Comparison of ENCODE assay signal across 8 cellular contexts in genomic region chr6:156953478-156954146, GRCh38.
A peak's percentile ranks its signal among the peaks of the same experiment; 100 is the strongest.
DNase-seq lines count a peak whose midpoint lies in the region; TF ChIP-seq lines count a peak whose summit lies in the region.

No MANE protein-coding gene starts in this region.

- DNase-seq in SIG-M5 treated with dmso at 0.1 percent for 504 hours (lab: John Stamatoyannopoulos, UW; ENCODE audit: unreplicated experiment) (peak; percentile 17), SIG-M5 (lab: John Stamatoyannopoulos, UW) (no peak), SK-N-SH (peak; percentile 89), esophagus muscularis mucosa (ENCODE audit: extremely low spot score) (no peak), nephron progenitor cell (peak; percentile 59), spleen (no peak), NCI-H1694 treated with DMSO at 0.1 percent for 48 hours (lab: John Stamatoyannopoulos, UW) (no peak)

- no peaks in the 10 kb centered on the region for H3K9me3 ChIP-seq in SK-N-SH
- no peaks in the 10 kb centered on the region for H3K9me3 ChIP-seq in esophagus muscularis mucosa
- H3K9me3 ChIP-seq in spleen = no peaks in the 10 kb centered on the region

- H3K9me3 Mint-ChIP-seq in nephron progenitor cell = peaks cover 3% of the 10 kb centered on the region

- H3K27ac Mint-ChIP-seq in nephron progenitor cell = peak overlapping the region; percentile 99

- TF ChIP-seq CTCF in SK-N-SH (IDR thresholded peaks at IDR 0.05) (peak; percentile 38), esophagus muscularis mucosa (IDR thresholded peaks at IDR 0.05) (peak; percentile 44 to 60 (median 57)), nephron progenitor cell (IDR thresholded peaks at IDR 0.05) (no peak), spleen (IDR thresholded peaks at IDR 0.05 in 8 of 11, conservative IDR thresholded peaks at IDR 0.05 in 3 of 11) (peak in 5 of 11 experiments; percentile 17 to 40 (median 30))

- peak overlapping the region; percentile 88 to 90 for H3K27ac ChIP-seq in SK-N-SH (ENCODE audit: low read depth in 2 of 2, low read length in 1 of 2)
- peak overlapping the region in 3 of 4 donors; percentile 2 to 34 (median 20) for H3K27ac ChIP-seq in esophagus muscularis mucosa (replicated peaks in 1 of 4)
- H3K27ac ChIP-seq in spleen = peak overlapping the region in 2 of 8 donors; percentile 19 to 33

- H3K36me3 ChIP-seq in SK-N-SH (replicated peaks in 1 of 2; ENCODE audit: control insufficient read depth in 1 of 2, insufficient read depth in 2 of 2, low read length in 1 of 2) (no peaks in the 10 kb centered on the region), esophagus muscularis mucosa (no peaks in the 10 kb centered on the region), spleen (no peaks in the 10 kb centered on the region)

- intact Hi-C loops in esophagus muscularis mucosa (cut with DNase I) (loop anchor here (10.0 kb wide), 2 partner anchors 169 to 389 kb away; no protein-coding TSS in a partner anchor), spleen (cut with DNase I; ENCODE audit: low total_unique reads) (no loop called here)

- no peaks in the 10 kb centered on the region for H3K27me3 ChIP-seq in SK-N-SH (ENCODE audit: insufficient read depth)
- no peaks in the 10 kb centered on the region for H3K27me3 ChIP-seq in esophagus muscularis mucosa
- no peaks in the 10 kb centered on the region for H3K27me3 ChIP-seq in spleen (replicated peaks in 1 of 7)

- H3K36me3 Mint-ChIP-seq in nephron progenitor cell (ENCODE audit: low read depth) = peaks cover 12% of the 10 kb centered on the region

- TF ChIP-seq RAD21 in Ishikawa (IDR thresholded peaks at IDR 0.05; ENCODE audit: low read depth) (peak; percentile 33; the same call in 1 of the 2 replicates), SK-N-SH (IDR thresholded peaks at IDR 0.05; ENCODE audit: low read length) (peak; percentile 68)

- peaks cover 69% of the 10 kb centered on the region for H3K4me1 Mint-ChIP-seq in nephron progenitor cell

- TF ChIP-seq EP300 in Ishikawa (IDR thresholded peaks at IDR 0.05; ENCODE audit: borderline replicate concordance) = no peak
- TF ChIP-seq EP300 in SK-N-SH (IDR thresholded peaks at IDR 0.05; ENCODE audit: borderline replicate concordance in 1 of 2, low read depth in 1 of 2, low read length in 1 of 2) = no peak
- TF ChIP-seq EP300 in esophagus muscularis mucosa (IDR thresholded peaks at IDR 0.05) = no peak

- H3K9ac ChIP-seq in SK-N-SH = peak overlapping the region; percentile 67; the same call in 1 of the 2 replicates

- H4K20me1 ChIP-seq in SK-N-SH (ENCODE audit: insufficient read depth) = peaks cover 18% of the 10 kb centered on the region

- peak overlapping the region; percentile 78 for H3K4me3 Mint-ChIP-seq in nephron progenitor cell

- H3F3A ChIP-seq in SK-N-SH (replicated peaks; ENCODE audit: insufficient read depth) = peaks cover 31% of the 10 kb centered on the region

- peak overlapping the region; percentile 69 for H2AFZ ChIP-seq in SK-N-SH (ENCODE audit: low read depth)

- H3K4me2 ChIP-seq in SK-N-SH = peak overlapping the region; percentile 81

- no peaks in the 10 kb centered on the region for H3K9me2 ChIP-seq in SK-N-SH

- H3K4me1 ChIP-seq in SK-N-SH (ENCODE audit: control insufficient read depth in 1 of 2, insufficient read depth in 2 of 2, low read depth in 1 of 2, low read length in 1 of 2) (peaks cover 32 to 35% of the 10 kb centered on the region in 2 experiments; a peak in 3 of 4 replicates), esophagus muscularis mucosa (peaks cover 63 to 88% (median 80%) of the 10 kb centered on the region in 4 donors), spleen (peaks cover 29 to 98% (median 68%) of the 10 kb centered on the region in 6 donors)

- H3K79me2 ChIP-seq in SK-N-SH (ENCODE audit: insufficient read depth) = peaks cover 94% of the 10 kb centered on the region

- TF ChIP-seq POLR2A in esophagus muscularis mucosa (IDR thresholded peaks at IDR 0.05; ENCODE audit: low read depth) (no peak), spleen (IDR thresholded peaks at IDR 0.05) (no peak)

- H3K4me3 ChIP-seq in SK-N-SH (ENCODE audit: low read depth in 2 of 2, low read length in 1 of 2) = peak overlapping the region; percentile 35 to 55; a peak in 3 of 4 replicates
- peak overlapping the region in 1 of 4 donors; percentile 11 for H3K4me3 ChIP-seq in esophagus muscularis mucosa
- H3K4me3 ChIP-seq in spleen = no peak overlapping the region

- POLR2A ChIA-PET in SK-N-SH (lab: Yijun Ruan, JAX) = no interaction called here

- no peaks in the 10 kb centered on the region for H3K27me3 Mint-ChIP-seq in nephron progenitor cell (ENCODE audit: low read depth, poor library complexity)

- CTCF ChIA-PET in SK-N-SH (lab: Yijun Ruan, JAX) = interaction anchor here (0.6 to 3.9 kb wide), 8 partner anchors 11 to 715 kb away, joined by 3 to 21 read pairs (median 4); no protein-coding TSS in a partner anchor

- WGBS in SK-N-SH (ENCODE audit: low lambda C conversion rate) = 4% methylated on average over 7 of the region's 7 CpGs
- WGBS in esophagus muscularis mucosa = 22% methylated on average over 7 of the region's 7 CpGs
- 31 to 55% (median 46%) methylated on average over 7 of the region's 7 CpGs for WGBS in spleen, 5 donors

TF ChIP-seq in Ishikawa, 13 proteins besides CTCF, POLR2A, EP300 and RAD21:
- TF ChIP-seq YY1 (IDR thresholded peaks at IDR 0.05; ENCODE audit: low read depth) (peak; percentile 71), TEAD4 (IDR thresholded peaks at IDR 0.05) (peak; percentile 48; the same call in 1 of the 2 replicates), REST (IDR thresholded peaks at IDR 0.05; ENCODE audit: low read depth) (no peak)

TF ChIP-seq in SK-N-SH, 30 proteins besides CTCF, POLR2A, EP300 and RAD21 (continues in another document):
- TF ChIP-seq, protein P1, sequence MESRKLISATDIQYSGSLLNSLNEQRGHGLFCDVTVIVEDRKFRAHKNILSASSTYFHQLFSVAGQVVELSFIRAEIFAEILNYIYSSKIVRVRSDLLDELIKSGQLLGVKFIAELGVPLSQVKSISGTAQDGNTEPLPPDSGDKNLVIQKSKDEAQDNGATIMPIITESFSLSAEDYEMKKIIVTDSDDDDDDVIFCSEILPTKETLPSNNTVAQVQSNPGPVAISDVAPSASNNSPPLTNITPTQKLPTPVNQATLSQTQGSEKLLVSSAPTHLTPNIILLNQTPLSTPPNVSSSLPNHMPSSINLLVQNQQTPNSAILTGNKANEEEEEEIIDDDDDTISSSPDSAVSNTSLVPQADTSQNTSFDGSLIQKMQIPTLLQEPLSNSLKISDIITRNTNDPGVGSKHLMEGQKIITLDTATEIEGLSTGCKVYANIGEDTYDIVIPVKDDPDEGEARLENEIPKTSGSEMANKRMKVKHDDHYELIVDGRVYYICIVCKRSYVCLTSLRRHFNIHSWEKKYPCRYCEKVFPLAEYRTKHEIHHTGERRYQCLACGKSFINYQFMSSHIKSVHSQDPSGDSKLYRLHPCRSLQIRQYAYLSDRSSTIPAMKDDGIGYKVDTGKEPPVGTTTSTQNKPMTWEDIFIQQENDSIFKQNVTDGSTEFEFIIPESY (IDR thresholded peaks at IDR 0.05; ENCODE audit: borderline replicate concordance, low read depth) = no peak
- TF ChIP-seq FOXM1 (IDR thresholded peaks at IDR 0.05; ENCODE audit: low read depth) (no peak), MEF2A (IDR thresholded peaks at IDR 0.05; ENCODE audit: borderline replicate concordance, low read depth) (no peak), YY1 (IDR thresholded peaks at IDR 0.05; ENCODE audit: low read depth) (peak; percentile 58; the same call in 1 of the 2 replicates), POLR2AphosphoS5 (IDR thresholded peaks at IDR 0.05; ENCODE audit: low read depth, low read length) (no peak), TEAD4 (IDR thresholded peaks at IDR 0.05; ENCODE audit: borderline replicate concordance, insufficient read depth) (peak; percentile 36; the same call in 1 of the 2 replicates), GATA2 (CRISPR knock-in tag; IDR thresholded peaks at IDR 0.05) (no peak), REST (IDR thresholded peaks at IDR 0.05; ENCODE audit: low read depth, low read length) (no peak), RCOR1 (IDR thresholded peaks at IDR 0.05; ENCODE audit: low read length) (no peak; the same call in 1 of the 2 replicates), NRF1 (IDR thresholded peaks at IDR 0.05; ENCODE audit: low read depth, low read length) (no peak), RFX5 (IDR thresholded peaks at IDR 0.05; ENCODE audit: low read length) (peak; percentile 91), MXI1 (IDR thresholded peaks at IDR 0.05; ENCODE audit: low read depth, low read length) (peak; percentile 82), GABPA (IDR thresholded peaks at IDR 0.05; ENCODE audit: low read depth) (no peak), NFIC (IDR thresholded peaks at IDR 0.05; ENCODE audit: borderline replicate concordance) (no peak), SIN3A (IDR thresholded peaks at IDR 0.05; ENCODE audit: borderline replicate concordance, low read depth, low read length) (peak; percentile 55; the same call in 1 of the 2 replicates)

Comparison
In these comparisons a context has a peak if more than half of its experiments do, and no peak if none do; other contexts are left out.
1. DNase-seq: peak in SIG-M5 treated with dmso at 0.1 percent for 504 hours (single experiment), SK-N-SH (single experiment) and nephron progenitor cell (single experiment); none in SIG-M5 (single experiment), esophagus muscularis mucosa (single experiment), spleen (single experiment) and NCI-H1694 treated with DMSO at 0.1 percent for 48 hours (single experiment).
2. H3K4me3 ChIP-seq: peak in SK-N-SH (2 of 2); none in spleen (0 of 8).